Comparison of ENCODE assay signal across 1 cellular context in genomic region chr6:12261502-12261901, GRCh38.
TF ChIP-seq lines count a peak whose summit lies in the region.

No MANE protein-coding gene starts in this region.

TF ChIP-seq in GM12878, 131 proteins besides CTCF, POLR2A, EP300 and RAD21 (continued from another document and continues in another):
- TF ChIP-seq CEBPZ (IDR thresholded peaks at IDR 0.05; ENCODE audit: low read depth, low read length) (no peak), ZBTB11 (CRISPR knock-in tag; IDR thresholded peaks at IDR 0.05) (no peak), E2F8 (IDR thresholded peaks at IDR 0.05; ENCODE audit: low read depth, partially characterized antibody) (no peak), ETV6 (conservative IDR thresholded peaks at IDR 0.05 in 1 of 2, IDR thresholded peaks at IDR 0.05 in 1 of 2; ENCODE audit: borderline replicate concordance in 1 of 2, low read depth in 1 of 2) (peak in 1 of 2 experiments; percentile 51; a peak in 1 of 4 replicates), PKNOX1 (IDR thresholded peaks at IDR 0.05) (no peak), MEF2A (IDR thresholded peaks at IDR 0.05; ENCODE audit: insufficient read depth, low read depth, low read length) (no peak), ZBED1 (IDR thresholded peaks at IDR 0.05; ENCODE audit: borderline replicate concordance) (0 out of 2 replicates have a peak, but pooled peaks have one; percentile 27), EED (IDR thresholded peaks at IDR 0.05; ENCODE audit: low read depth) (peak; percentile 71), CEBPB (IDR thresholded peaks at IDR 0.05; ENCODE audit: borderline replicate concordance in 1 of 2, low read depth in 2 of 2, low read length in 2 of 2) (no peak), NBN (IDR thresholded peaks at IDR 0.05) (no peak), CREM (IDR thresholded peaks at IDR 0.05; ENCODE audit: low read depth) (peak; percentile 70; the same call in 1 of the 2 replicates), POU2F2 (IDR thresholded peaks at IDR 0.05; ENCODE audit: borderline replicate concordance, low read depth, low read length) (no peak), SUPT20H (IDR thresholded peaks at IDR 0.05; ENCODE audit: borderline replicate concordance, control insufficient read depth, low read depth, low read length) (no peak), MAX (IDR thresholded peaks at IDR 0.05; ENCODE audit: low read depth, low read length) (no peak), BCL3 (IDR thresholded peaks at IDR 0.05; ENCODE audit: borderline replicate concordance, insufficient read depth, low read depth, low read length, poor library complexity, severe bottlenecking) (no peak), HDGF (IDR thresholded peaks at IDR 0.05) (no peak), RELB (IDR thresholded peaks at IDR 0.05; ENCODE audit: low read depth) (peak; percentile 46; the same call in 1 of the 2 replicates), HDAC2 (IDR thresholded peaks at IDR 0.05) (no peak), IKZF1 (conservative IDR thresholded peaks at IDR 0.05) (peak; percentile 49), YBX1 (IDR thresholded peaks at IDR 0.05) (no peak), RELA (IDR thresholded peaks at IDR 0.05; ENCODE audit: borderline replicate concordance, partially characterized antibody) (no peak), SMARCA5 (IDR thresholded peaks at IDR 0.05) (no peak), POLR2AphosphoS5 (IDR thresholded peaks at IDR 0.05; ENCODE audit: low read length) (no peak), NR2F1 (conservative IDR thresholded peaks at IDR 0.05) (no peak), BHLHE40 (IDR thresholded peaks at IDR 0.05; ENCODE audit: borderline replicate concordance in 1 of 2, low read depth in 2 of 2, low read length in 1 of 2) (no peak), CREB1 (IDR thresholded peaks at IDR 0.05; ENCODE audit: low read depth) (peak; percentile 52; the same call in 1 of the 2 replicates), ATF3 (IDR thresholded peaks at IDR 0.05; ENCODE audit: borderline replicate concordance, extremely low read depth, low read depth, low read length) (no peak), RUNX3 (IDR thresholded peaks at IDR 0.05; ENCODE audit: low read length) (peak; percentile 30; the same call in 1 of the 2 replicates), ATF7 (IDR thresholded peaks at IDR 0.05; ENCODE audit: low read depth) (peak; percentile 96), ZNF207 (IDR thresholded peaks at IDR 0.05; ENCODE audit: borderline replicate concordance) (no peak), SPI1 (IDR thresholded peaks at IDR 0.05; ENCODE audit: borderline replicate concordance, insufficient read depth, low read depth, low read length) (peak; percentile 39; the same call in 1 of the 2 replicates), SMAD1 (IDR thresholded peaks at IDR 0.05; ENCODE audit: low read depth, partially characterized antibody) (no peak), LARP7 (IDR thresholded peaks at IDR 0.05) (no peak), ATF2 (IDR thresholded peaks at IDR 0.05; ENCODE audit: low read length) (peak; percentile 81; the same call in 1 of the 2 replicates), MTA3 (IDR thresholded peaks at IDR 0.05; ENCODE audit: borderline replicate concordance, low read length) (no peak), NRF1 (conservative IDR thresholded peaks at IDR 0.05; ENCODE audit: low read depth, low read length) (no peak), GABPA (IDR thresholded peaks at IDR 0.05; ENCODE audit: low read depth) (no peak), STAT3 (IDR thresholded peaks at IDR 0.05; ENCODE audit: low read depth, low read length) (no peak), CHD1 (IDR thresholded peaks at IDR 0.05; ENCODE audit: low read depth, low read length) (no peak)
- TF ChIP-seq, protein P1, sequence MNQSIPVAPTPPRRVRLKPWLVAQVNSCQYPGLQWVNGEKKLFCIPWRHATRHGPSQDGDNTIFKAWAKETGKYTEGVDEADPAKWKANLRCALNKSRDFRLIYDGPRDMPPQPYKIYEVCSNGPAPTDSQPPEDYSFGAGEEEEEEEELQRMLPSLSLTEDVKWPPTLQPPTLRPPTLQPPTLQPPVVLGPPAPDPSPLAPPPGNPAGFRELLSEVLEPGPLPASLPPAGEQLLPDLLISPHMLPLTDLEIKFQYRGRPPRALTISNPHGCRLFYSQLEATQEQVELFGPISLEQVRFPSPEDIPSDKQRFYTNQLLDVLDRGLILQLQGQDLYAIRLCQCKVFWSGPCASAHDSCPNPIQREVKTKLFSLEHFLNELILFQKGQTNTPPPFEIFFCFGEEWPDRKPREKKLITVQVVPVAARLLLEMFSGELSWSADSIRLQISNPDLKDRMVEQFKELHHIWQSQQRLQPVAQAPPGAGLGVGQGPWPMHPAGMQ (IDR thresholded peaks at IDR 0.05; ENCODE audit: borderline replicate concordance): no peak
- TF ChIP-seq, protein P2, sequence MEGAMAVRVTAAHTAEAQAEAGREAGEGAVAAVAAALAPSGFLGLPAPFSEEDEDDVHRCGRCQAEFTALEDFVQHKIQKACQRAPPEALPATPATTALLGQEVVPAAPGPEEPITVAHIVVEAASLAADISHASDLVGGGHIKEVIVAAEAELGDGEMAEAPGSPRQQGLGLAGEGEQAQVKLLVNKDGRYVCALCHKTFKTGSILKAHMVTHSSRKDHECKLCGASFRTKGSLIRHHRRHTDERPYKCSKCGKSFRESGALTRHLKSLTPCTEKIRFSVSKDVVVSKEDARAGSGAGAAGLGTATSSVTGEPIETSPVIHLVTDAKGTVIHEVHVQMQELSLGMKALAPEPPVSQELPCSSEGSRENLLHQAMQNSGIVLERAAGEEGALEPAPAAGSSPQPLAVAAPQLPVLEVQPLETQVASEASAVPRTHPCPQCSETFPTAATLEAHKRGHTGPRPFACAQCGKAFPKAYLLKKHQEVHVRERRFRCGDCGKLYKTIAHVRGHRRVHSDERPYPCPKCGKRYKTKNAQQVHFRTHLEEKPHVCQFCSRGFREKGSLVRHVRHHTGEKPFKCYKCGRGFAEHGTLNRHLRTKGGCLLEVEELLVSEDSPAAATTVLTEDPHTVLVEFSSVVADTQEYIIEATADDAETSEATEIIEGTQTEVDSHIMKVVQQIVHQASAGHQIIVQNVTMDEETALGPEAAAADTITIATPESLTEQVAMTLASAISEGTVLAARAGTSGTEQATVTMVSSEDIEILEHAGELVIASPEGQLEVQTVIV (IDR thresholded peaks at IDR 0.05; ENCODE audit: borderline replicate concordance, partially characterized antibody): no peak
